29 cellular contexts compared by ENCODE assay signal in genomic region chr12:132380646-132381045, GRCh38. TPM values are rescaled to one million over a fixed set of nuclear protein-coding genes. Genes with fewer than 3 reads are reported as not detected.
"Had no signal": no experiment of that assay in that cellular context is flagged by ENCODE, and none has a peak within 500 bp of the region (broad histone marks: within the 10 kb centered on the region; RNA-seq: fewer than 3 reads in every experiment).

No MANE protein-coding gene starts in this region.

- H2AFZ ChIP-seq: parathyroid adenoma had no signal

- DNase-seq: hypothalamus; immature natural killer cell; left colon; lower lobe of right lung; mammary epithelial cell; mesenchymal stem cell; naive thymus-derived CD8-positive, alpha-beta T cell; occipital lobe; psoas muscle; right lobe of liver; small intestine; stimulated activated CD4-positive, alpha-beta T cell treated with anti-CD3 and anti-CD28 coated beads, Interleukin-4, amount 100 ng/mL, for 24 hours; stimulated activated naive CD4-positive, alpha-beta T cell; tibial artery; upper lobe of right lung had no signal

- H3K36me3 ChIP-seq: heart left ventricle, left lung, lower lobe of right lung, neutrophil, right lobe of liver, spleen, suprapubic skin, thoracic aorta, tibial artery, upper lobe of right lung had no signal

- H3K9me3 ChIP-seq: heart left ventricle, left lung, lower lobe of right lung, neutrophil, psoas muscle, right lobe of liver, spleen, suprapubic skin, thoracic aorta, tibial artery, upper lobe of right lung had no signal

- H3K4me1 ChIP-seq: heart left ventricle, left lung, lower lobe of right lung, parathyroid adenoma, psoas muscle, right lobe of liver, spleen, suprapubic skin, tibial artery, upper lobe of right lung had no signal

- H3K27ac ChIP-seq: heart left ventricle, left lung, lower lobe of right lung, neutrophil, parathyroid adenoma, psoas muscle, right lobe of liver, spleen, suprapubic skin, thoracic aorta, tibial artery, upper lobe of right lung had no signal

- FAIRE-seq: islet of Langerhans, kidney, small intestine, urothelium cell line had no signal

- H3K4me3 ChIP-seq: heart left ventricle, left lung, lower lobe of right lung, psoas muscle, right lobe of liver, spleen, suprapubic skin, thoracic aorta, tibial artery, upper lobe of right lung had no signal

- H3K9ac ChIP-seq: parathyroid adenoma had no signal

- H3K79me2 ChIP-seq: parathyroid adenoma had no signal

- ATAC-seq: heart left ventricle; left colon; left lung; lower lobe of right lung; naive thymus-derived CD8-positive, alpha-beta T cell; psoas muscle; right lobe of liver; stimulated activated effector memory CD8-positive, alpha-beta T cell treated with anti-CD3 and anti-CD28 coated beads, Interleukin-12 subunit alpha, Interleukin-12 subunit beta, amount 100 ng/mL, for 72 hours; upper lobe of right lung had no signal

- H3K27me3 ChIP-seq: right lobe of liver had no signal

RNA-seq across cellular contexts. Expression of gene GALNT9, which starts 51.3 kb away (rescaled TPM):
- total RNA-seq: lower lobe of right lung; mammary epithelial cell; naive thymus-derived CD8-positive, alpha-beta T cell; osteocyte; posterior vena cava; psoas muscle; right lobe of liver; subcutaneous adipose tissue; suprapubic skin had no signal
- polyA plus RNA-seq: heart left ventricle; immature natural killer cell; mammary epithelial cell; naive thymus-derived CD8-positive, alpha-beta T cell had no signal
